ENCODE assay signal across 16 cellular contexts in genomic region chr3:126465928-126466564, GRCh38. TPM values are rescaled to one million over a fixed set of nuclear protein-coding genes. Genes with fewer than 3 reads are reported as not detected.
DNase-seq lines count a peak whose midpoint lies in the region; ATAC-seq and TF ChIP-seq lines count a peak whose summit lies in the region.
"Had no signal": no experiment of that assay in that cellular context is flagged by ENCODE, and none has a peak within 500 bp of the region (broad histone marks: within the 10 kb centered on the region; RNA-seq: fewer than 3 reads in every experiment).

No MANE protein-coding gene starts in this region.

- H3K36me3 ChIP-seq in HEK293 (ENCODE audit: control insufficient read depth in 2 of 2, insufficient read depth in 1 of 2, low read length in 2 of 2) (peaks cover 8 to 98% of the 10 kb centered on the region in 2 experiments; a peak in 2 of 3 replicates), mucosa of descending colon (ENCODE audit: low read depth) (peaks cover 33% of the 10 kb centered on the region)

- peak; percentile 44 for ATAC-seq in activated T-helper 17 cell treated with anti-CD3 and anti-CD28 coated beads, Interleukin-2, amount 50 U/mL, for 72 hours (replicated peaks)
- peak; percentile 29 for ATAC-seq in mucosa of descending colon
- ATAC-seq in GM21447 (IDR thresholded peaks at IDR 0.05; ENCODE audit: unreplicated experiment) = no peak
- no peak for ATAC-seq in GM19035 (IDR thresholded peaks at IDR 0.05; ENCODE audit: unreplicated experiment)
- ATAC-seq: activated CD8-positive, alpha-beta T cell treated with anti-CD3 and anti-CD28 coated beads for 36 hours had no signal

- H3K36me3 Mint-ChIP-seq in activated T-helper 17 cell treated with anti-CD3 and anti-CD28 coated beads, Interleukin-2, amount 50 U/mL, for 72 hours (ENCODE audit: low read depth) = peaks cover 98% of the 10 kb centered on the region

- intact Hi-C loops in mucosa of descending colon (cut with DNase I, micrococcal nuclease) = no loop called here

- H3K4me3 ChIP-seq in HEK293 (ENCODE audit: low read depth, low read length) = no peak overlapping the region
- H3K4me3 ChIP-seq in mucosa of descending colon = no peak overlapping the region

- CTCF ChIA-PET in HEK293 (lab: Yijun Ruan, JAX) = interaction anchor here (0.7 to 0.8 kb wide), 2 partner anchors 52 to 569 kb away, joined by 3 read pairs; no protein-coding TSS in a partner anchor

- TF ChIP-seq CTCF in HEK293 (tag by site-specific recombination; IDR thresholded peaks at IDR 0.05) (no peak), mucosa of descending colon (IDR thresholded peaks at IDR 0.05) (no peak)

- DNase-seq in CD1c-positive myeloid dendritic cell (ENCODE audit: extremely low spot score) (peak; percentile 86), mucosa of descending colon (peak in 1 of 3 donors; percentile 26), COLO829 (ENCODE audit: low spot score) (no peak)
- no peak for DNase-seq in activated CD8-positive, alpha-beta memory T cell treated with anti-CD3 and anti-CD28 coated beads for 24 hours
- DNase-seq: activated CD8-positive, alpha-beta T cell treated with anti-CD3 and anti-CD28 coated beads for 36 hours; activated naive CD4-positive, alpha-beta T cell treated with Interleukin-2 at 50 U/mL for 16 hours; IMR-90; NCI-H510A treated with DMSO at 0.1 percent for 48 hours; SHP77; stimulated activated CD4-positive, alpha-beta T cell treated with anti-CD3 and anti-CD28 coated beads, Interleukin-4, amount 100 ng/mL, for 1 hour had no signal

- H3K9me3 ChIP-seq in HEK293 (ENCODE audit: control insufficient read depth, insufficient read depth, low read depth, low read length) (no peaks in the 10 kb centered on the region), mucosa of descending colon (no peaks in the 10 kb centered on the region)

- no peaks in the 10 kb centered on the region for H3K27me3 Mint-ChIP-seq in activated T-helper 17 cell treated with anti-CD3 and anti-CD28 coated beads, Interleukin-2, amount 50 U/mL, for 72 hours
- H3K27me3 Mint-ChIP-seq: activated CD8-positive, alpha-beta T cell treated with anti-CD3 and anti-CD28 coated beads for 36 hours had no signal

- no peak overlapping the region for H3K27ac ChIP-seq in HEK293 (ENCODE audit: extremely low read depth, low read depth, low read length)

- H3K4me3 Mint-ChIP-seq in activated T-helper 17 cell treated with anti-CD3 and anti-CD28 coated beads, Interleukin-2, amount 50 U/mL, for 72 hours = no peak overlapping the region
- H3K4me3 Mint-ChIP-seq: activated CD8-positive, alpha-beta T cell treated with anti-CD3 and anti-CD28 coated beads for 36 hours had no signal

- H3K4me1 ChIP-seq in HEK293 (ENCODE audit: control insufficient read depth, insufficient read depth, low read length) (no peaks in the 10 kb centered on the region), mucosa of descending colon (ENCODE audit: low read depth) (no peaks in the 10 kb centered on the region)

- peak overlapping the region; percentile 75 for H3K27ac Mint-ChIP-seq in activated T-helper 17 cell treated with anti-CD3 and anti-CD28 coated beads, Interleukin-2, amount 50 U/mL, for 72 hours

- POLR2A ChIA-PET in HEK293 (lab: Yijun Ruan, JAX) = no interaction called here

- no peaks in the 10 kb centered on the region for H3K9me3 Mint-ChIP-seq in activated T-helper 17 cell treated with anti-CD3 and anti-CD28 coated beads, Interleukin-2, amount 50 U/mL, for 72 hours
- H3K9me3 Mint-ChIP-seq: activated CD8-positive, alpha-beta T cell treated with anti-CD3 and anti-CD28 coated beads for 36 hours had no signal

- H3K4me1 Mint-ChIP-seq in activated T-helper 17 cell treated with anti-CD3 and anti-CD28 coated beads, Interleukin-2, amount 50 U/mL, for 72 hours = peaks cover 28% of the 10 kb centered on the region

TF ChIP-seq in HEK293, 187 proteins besides CTCF, POLR2A, EP300 and RAD21:
- no peak for TF ChIP-seq ZFP69B (tag by site-specific recombination; IDR thresholded peaks at IDR 0.05)
- no peak for TF ChIP-seq SCRT2 (tag by site-specific recombination; IDR thresholded peaks at IDR 0.05)
- no peak for TF ChIP-seq HOXC10 (CRISPR knock-in tag; IDR thresholded peaks at IDR 0.05)
- peak; percentile 42 for TF ChIP-seq ZIC2 (tag by site-specific recombination; IDR thresholded peaks at IDR 0.05)

RNA-seq across cellular contexts. Expression of gene ZXDC, which starts 9.6 kb away (rescaled TPM):
- 10 to 100 TPM; 26.5 to 27.0 TPM for total RNA-seq in activated T-helper 17 cell treated with anti-CD3 and anti-CD28 coated beads, Interleukin-2, amount 50 U/mL, for 72 hours
- total RNA-seq in mucosa of descending colon = 10 to 100 TPM; 28.7 to 39.4 (median 37.7) TPM

RNA-seq across cellular contexts. Expression of gene UROC1, which starts 51.5 kb away (rescaled TPM):
- total RNA-seq in activated T-helper 17 cell treated with anti-CD3 and anti-CD28 coated beads, Interleukin-2, amount 50 U/mL, for 72 hours = not detected
- not detected for total RNA-seq in mucosa of descending colon
- total RNA-seq: activated CD8-positive, alpha-beta T cell treated with anti-CD3 and anti-CD28 coated beads for 36 hours; frontal cortex; IMR-90; myocyte had no signal

RNA-seq across cellular contexts. Expression of gene CHST13, which starts 57.9 kb away (rescaled TPM):
- not detected for total RNA-seq in activated T-helper 17 cell treated with anti-CD3 and anti-CD28 coated beads, Interleukin-2, amount 50 U/mL, for 72 hours
- 1 to 10 TPM in 1 of 3 donors, under 1 TPM in 2; 0.27 to 5.7 (median 0.98) TPM for total RNA-seq in mucosa of descending colon
- total RNA-seq: activated CD8-positive, alpha-beta T cell treated with anti-CD3 and anti-CD28 coated beads for 36 hours; IMR-90; myocyte had no signal

Comparison
In these comparisons a context has a peak if more than half of its experiments do, and no peak if none do; other contexts are left out.
1. ATAC-seq: peak in activated T-helper 17 cell treated with anti-CD3 and anti-CD28 coated beads, Interleukin-2, amount 50 U/mL, for 72 hours (single experiment) and mucosa of descending colon (single experiment); none in GM21447 (single experiment) and GM19035 (single experiment).